ENCODE assay signal across 25 cellular contexts in the genomic region with DNA sequence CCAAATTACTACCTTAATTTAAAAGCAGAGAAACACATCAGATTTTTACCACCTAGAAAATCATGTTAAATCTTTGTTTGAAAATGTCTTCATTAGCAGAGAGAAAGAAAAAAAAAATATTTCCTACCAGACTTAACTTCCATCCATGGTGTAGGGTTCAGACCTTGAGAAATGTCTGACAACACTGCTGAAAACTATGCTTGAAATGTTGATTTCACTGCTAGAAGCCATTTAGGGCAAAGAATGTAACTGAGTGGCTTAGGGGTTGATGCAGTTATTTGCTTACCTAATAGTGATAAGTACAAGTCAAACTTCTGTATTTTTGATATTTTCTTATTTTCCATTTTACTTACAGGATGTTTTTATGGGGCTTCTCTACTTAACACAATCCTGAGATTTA.
DNase-seq lines count a peak whose midpoint lies in the region; TF ChIP-seq lines count a peak whose summit lies in the region.
"Had no signal": no experiment of that assay in that cellular context is flagged by ENCODE, and none has a peak within 500 bp of the region (broad histone marks: within the 10 kb centered on the region; RNA-seq: fewer than 3 reads in every experiment).

No MANE protein-coding gene starts in this region.

- H3K9ac ChIP-seq in GM23248, result no peak overlapping the region

- no peaks in the 10 kb centered on the region for H3K27me3 ChIP-seq in GM23248 (replicated peaks; ENCODE audit: insufficient read depth)
- no peaks in the 10 kb centered on the region for H3K27me3 ChIP-seq in brain microvascular endothelial cell (replicated peaks)
- no peaks in the 10 kb centered on the region for H3K27me3 ChIP-seq in osteoblast (ENCODE audit: insufficient read depth, low read length)
- H3K27me3 ChIP-seq: adrenal gland, upper lobe of left lung had no signal

- peak overlapping the region; percentile 61 for H3K27ac Mint-ChIP-seq in type B pancreatic cell
- H3K27ac Mint-ChIP-seq: CD4-positive, alpha-beta T cell; H9; IgD-negative memory B cell; mesothelial cell of epicardium; naive thymus-derived CD8-positive, alpha-beta T cell had no signal

- in situ Hi-C loops in GM23248 (cut with MboI) (no loop called here), brain microvascular endothelial cell (cut with HindIII; ENCODE audit: low pct_ligation_motif_present, low sequenced_read_pairs) (no loop called here)

- no peaks in the 10 kb centered on the region for H3K9me3 ChIP-seq in GM23248 (ENCODE audit: low read depth)
- H3K9me3 ChIP-seq in osteoblast (ENCODE audit: low read depth, low read length), result no peaks in the 10 kb centered on the region
- H3K9me3 ChIP-seq: adrenal gland, left ventricle myocardium inferior, upper lobe of left lung had no signal

- no peaks in the 10 kb centered on the region for H3K9me2 ChIP-seq in GM23248 (ENCODE audit: insufficient read depth)

- H3K27me3 Mint-ChIP-seq in type B pancreatic cell, result no peaks in the 10 kb centered on the region
- H3K27me3 Mint-ChIP-seq: CD4-positive, alpha-beta T cell; IgD-negative memory B cell; naive thymus-derived CD8-positive, alpha-beta T cell had no signal

- H3K4me3 ChIP-seq in GM23248 (no peak overlapping the region), brain microvascular endothelial cell (ENCODE audit: low read depth, low read length) (no peak overlapping the region), osteoblast (ENCODE audit: insufficient read depth, low read length) (no peak overlapping the region)
- H3K4me3 ChIP-seq: adrenal gland, left ventricle myocardium inferior, upper lobe of left lung had no signal

- no peaks in the 10 kb centered on the region for H3K36me3 Mint-ChIP-seq in type B pancreatic cell
- H3K36me3 Mint-ChIP-seq: IgD-negative memory B cell; mesothelial cell of epicardium; naive thymus-derived CD8-positive, alpha-beta T cell had no signal

- no peaks in the 10 kb centered on the region for H3K9me3 Mint-ChIP-seq in type B pancreatic cell
- H3K9me3 Mint-ChIP-seq: activated T-cell treated with anti-CD3 and anti-CD28 coated beads, Interleukin-2, amount 50 U/mL, for 4 hours; H9 had no signal

- no peak overlapping the region for H3K4me3 Mint-ChIP-seq in type B pancreatic cell
- H3K4me3 Mint-ChIP-seq: activated T-cell treated with anti-CD3 and anti-CD28 coated beads, Interleukin-2, amount 50 U/mL, for 4 hours; CD4-positive, alpha-beta T cell; H9; IgD-negative memory B cell; mesothelial cell of epicardium; naive thymus-derived CD8-positive, alpha-beta T cell had no signal

- H3F3A ChIP-seq in GM23248 (ENCODE audit: insufficient read depth), result no peaks in the 10 kb centered on the region

- no peaks in the 10 kb centered on the region for H3K36me3 ChIP-seq in GM23248 (ENCODE audit: low read depth)
- H3K36me3 ChIP-seq in brain microvascular endothelial cell (replicated peaks), result no peaks in the 10 kb centered on the region
- H3K36me3 ChIP-seq in osteoblast (ENCODE audit: insufficient read depth, low read length), result no peaks in the 10 kb centered on the region
- H3K36me3 ChIP-seq: adrenal gland, left ventricle myocardium inferior, upper lobe of left lung had no signal

- peak; percentile 4 for DNase-seq in GM23248
- DNase-seq in brain microvascular endothelial cell, result peak; percentile 1
- DNase-seq in iris pigment epithelial cell (ENCODE audit: low read depth), result peak; percentile 4
- no peak for DNase-seq in type B pancreatic cell (ENCODE audit: extremely low spot score, unreplicated experiment)
- no peak for DNase-seq in SKM-1 (lab: John Stamatoyannopoulos, UW; ENCODE audit: unreplicated experiment)
- DNase-seq in HUDEP-2 (lab: John Stamatoyannopoulos, UW; ENCODE audit: unreplicated experiment in 76 of 76), result no peak
- no peak for DNase-seq in osteoblast (ENCODE audit: insufficient read length, low spot score, missing footprints)
- DNase-seq: activated CD4-positive, alpha-beta T cell treated with anti-CD3 and anti-CD28 coated beads for 4 hours; activated T-cell treated with anti-CD3 and anti-CD28 coated beads, Interleukin-2, amount 50 U/mL, for 4 hours; adrenal gland; AML-193; CD4-positive, alpha-beta T cell; dermis blood vessel endothelial cell; H9; islet precursor cell; left ventricle myocardium inferior; naive thymus-derived CD8-positive, alpha-beta T cell; NCI-H1694 treated with DMSO at 0.1 percent for 48 hours; NCI-H510A; retina; SHP77 treated with DMSO at 0.1 percent for 48 hours; stimulated activated CD4-positive, alpha-beta T cell treated with anti-CD3 and anti-CD28 coated beads, Interleukin-2, amount 100 ng/mL, for 24 hours; upper lobe of left lung had no signal

- TF ChIP-seq CTCF in brain microvascular endothelial cell (IDR thresholded peaks at IDR 0.05; ENCODE audit: low read depth, low read length, missing control alignments) (no peak), type B pancreatic cell (conservative IDR thresholded peaks at IDR 0.05) (no peak), osteoblast (IDR thresholded peaks at IDR 0.05; ENCODE audit: extremely low read depth, low read depth, low read length) (no peak)

- H4K20me1 ChIP-seq in GM23248 (ENCODE audit: insufficient read depth), result no peaks in the 10 kb centered on the region
- H4K20me1 ChIP-seq in osteoblast (ENCODE audit: insufficient read depth, low read length), result no peaks in the 10 kb centered on the region

- H3K4me1 ChIP-seq in GM23248 (ENCODE audit: insufficient read depth) (no peaks in the 10 kb centered on the region), osteoblast (ENCODE audit: insufficient read depth, low read length) (no peaks in the 10 kb centered on the region)
- H3K4me1 ChIP-seq: adrenal gland, left ventricle myocardium inferior, upper lobe of left lung had no signal

- no peak overlapping the region for H3K4me2 ChIP-seq in GM23248 (ENCODE audit: unreplicated experiment)
- no peak overlapping the region for H3K4me2 ChIP-seq in osteoblast (ENCODE audit: insufficient read depth, low read length)

- H3K79me2 ChIP-seq in GM23248 (ENCODE audit: insufficient read depth) (no peaks in the 10 kb centered on the region), osteoblast (ENCODE audit: insufficient read depth, low read length) (no peaks in the 10 kb centered on the region)

- H3K4me1 Mint-ChIP-seq in type B pancreatic cell (ENCODE audit: unreplicated experiment), result no peaks in the 10 kb centered on the region
- H3K4me1 Mint-ChIP-seq: H9; IgD-negative memory B cell; mesothelial cell of epicardium; naive thymus-derived CD8-positive, alpha-beta T cell had no signal

- H2AFZ ChIP-seq in GM23248, result no peak overlapping the region
- H2AFZ ChIP-seq in osteoblast (ENCODE audit: low read length), result no peak overlapping the region

- no peak overlapping the region for H3K27ac ChIP-seq in GM23248
- no peak overlapping the region for H3K27ac ChIP-seq in brain microvascular endothelial cell
- no peak overlapping the region for H3K27ac ChIP-seq in osteoblast (ENCODE audit: low read depth, low read length)
- H3K27ac ChIP-seq: adrenal gland, left ventricle myocardium inferior, upper lobe of left lung had no signal

Comparison
In these comparisons a context has a peak if more than half of its experiments do, and no peak if none do; other contexts are left out.
1. DNase-seq: peak in GM23248 (single experiment), brain microvascular endothelial cell (single experiment) and iris pigment epithelial cell (single experiment); none in type B pancreatic cell (single experiment), SKM-1 (single experiment), HUDEP-2 (0 of 76) and osteoblast (single experiment).